In genomic region chr11:117876049-117876340, GRCh38 we compare ENCODE assay signal across 10 cellular contexts. TPM values are rescaled to one million over a fixed set of nuclear protein-coding genes. Genes with fewer than 3 reads are reported as not detected.
DNase-seq lines count a peak whose midpoint lies in the region; ATAC-seq and FAIRE-seq lines count a peak whose summit lies in the region.
"Had no signal": no experiment of that assay in that cellular context is flagged by ENCODE, and none has a peak within 500 bp of the region (broad histone marks: within the 10 kb centered on the region; RNA-seq: fewer than 3 reads in every experiment).

No MANE protein-coding gene starts in this region.

- H3K27ac Mint-ChIP-seq in activated CD8-positive, alpha-beta T cell treated with anti-CD3 and anti-CD28 coated beads, Interleukin-2, amount 10 ng/mL, durations not matched to agents 7 days and 5 days = peak overlapping the region; percentile 28

- no peak for FAIRE-seq in small intestine (lab: Jason Lieb, UNC)
- FAIRE-seq: K562, TTC549 had no signal

- H3K4me3 ChIP-seq in iPS-18a (ENCODE audit: low read length) = peak overlapping the region; percentile 82
- H3K4me3 ChIP-seq in small intestine (ENCODE audit: low read depth in 1 of 2, low read length in 2 of 2) = peak overlapping the region; percentile 32 to 33
- H3K4me3 ChIP-seq: K562 had no signal

- peaks cover 50% of the 10 kb centered on the region for H3K4me1 Mint-ChIP-seq in activated CD8-positive, alpha-beta T cell treated with anti-CD3 and anti-CD28 coated beads, Interleukin-2, amount 10 ng/mL, durations not matched to agents 7 days and 5 days (ENCODE audit: low read depth)

- CTCF ChIA-PET in activated CD8-positive, alpha-beta T cell treated with anti-CD3 and anti-CD28 coated beads, Interleukin-2, amount 10 ng/mL, durations not matched to agents 7 days and 5 days (lab: Charles Lee) = interaction anchor here (0.9 to 1.0 kb wide), 2 partner anchors 70 to 178 kb away, joined by 3 read pairs; no protein-coding TSS in a partner anchor

- peak overlapping the region; percentile 71 for H3K9ac ChIP-seq in iPS-18a (ENCODE audit: low read length)

- no peak for ATAC-seq in activated CD8-positive, alpha-beta T cell treated with anti-CD3 and anti-CD28 coated beads, Interleukin-2, amount 10 ng/mL, durations not matched to agents 7 days and 5 days
- no peak for ATAC-seq in GM18873 (IDR thresholded peaks at IDR 0.05; ENCODE audit: low FRiP score, unreplicated experiment)
- ATAC-seq: K562 had no signal

- H3K4me1 ChIP-seq in iPS-18a (ENCODE audit: control insufficient read depth, low read depth, low read length) = peaks cover 13% of the 10 kb centered on the region
- H3K4me1 ChIP-seq in small intestine (ENCODE audit: control insufficient read depth in 2 of 2, insufficient read depth in 1 of 2, low read depth in 1 of 2, low read length in 1 of 2) = no peaks in the 10 kb centered on the region

- H3K27me3 Mint-ChIP-seq in activated CD8-positive, alpha-beta T cell treated with anti-CD3 and anti-CD28 coated beads, Interleukin-2, amount 10 ng/mL, durations not matched to agents 7 days and 5 days (ENCODE audit: low read depth) = peaks cover 57% of the 10 kb centered on the region

- H3K4me3 Mint-ChIP-seq in activated CD8-positive, alpha-beta T cell treated with anti-CD3 and anti-CD28 coated beads, Interleukin-2, amount 10 ng/mL, durations not matched to agents 7 days and 5 days = peak overlapping the region; percentile 75

- H3K27me3 ChIP-seq in iPS-18a (ENCODE audit: control insufficient read depth, insufficient read depth, low read length) = peaks cover 45% of the 10 kb centered on the region
- H3K27me3 ChIP-seq in small intestine (ENCODE audit: control insufficient read depth in 2 of 2, insufficient read depth in 2 of 2, low read length in 2 of 2) = peaks cover 0 to 5% of the 10 kb centered on the region in 2 donors

- H3K9me3 ChIP-seq in iPS-18a (ENCODE audit: control insufficient read depth, low read depth, low read length) (no peaks in the 10 kb centered on the region), small intestine (ENCODE audit: control insufficient read depth, low read depth) (no peaks in the 10 kb centered on the region)

- 1 to 6% (median 4%) methylated on average over 10 of the region's 10 CpGs for WGBS in small intestine, 3 donors

- H3K9me3 Mint-ChIP-seq in activated CD8-positive, alpha-beta T cell treated with anti-CD3 and anti-CD28 coated beads, Interleukin-2, amount 10 ng/mL, durations not matched to agents 7 days and 5 days (ENCODE audit: insufficient read depth) = no peaks in the 10 kb centered on the region

- POLR2A ChIA-PET in activated CD8-positive, alpha-beta T cell treated with anti-CD3 and anti-CD28 coated beads, Interleukin-2, amount 10 ng/mL, durations not matched to agents 7 days and 5 days (lab: Charles Lee) = interaction anchor here (0.9 kb wide), 1 partner anchor 53 kb away, joined by 3 read pairs; no protein-coding TSS in a partner anchor

- H3K36me3 ChIP-seq in iPS-18a (ENCODE audit: control insufficient read depth, low read depth, low read length) = no peaks in the 10 kb centered on the region
- no peaks in the 10 kb centered on the region for H3K36me3 ChIP-seq in small intestine (ENCODE audit: control insufficient read depth in 2 of 2, insufficient read depth in 2 of 2, low read length in 2 of 2)

- peaks cover 3% of the 10 kb centered on the region for H3K36me3 Mint-ChIP-seq in activated CD8-positive, alpha-beta T cell treated with anti-CD3 and anti-CD28 coated beads, Interleukin-2, amount 10 ng/mL, durations not matched to agents 7 days and 5 days (ENCODE audit: low read depth)

- H3K27ac ChIP-seq in iPS-18a (ENCODE audit: low read length) (no peak overlapping the region), small intestine (ENCODE audit: low read depth in 1 of 2, low read length in 1 of 2) (peak overlapping the region in 1 of 2 donors; percentile 34)

- peak; percentile 74 for DNase-seq in NCI-H1092 treated with DMSO at 0.1 percent for 48 hours (lab: John Stamatoyannopoulos, UW)
- no peak for DNase-seq in NCI-H1092 (lab: John Stamatoyannopoulos, UW)
- DNase-seq in activated CD8-positive, alpha-beta T cell treated with anti-CD3 and anti-CD28 coated beads, Interleukin-2, amount 10 ng/mL, durations not matched to agents 7 days and 5 days = no peak
- DNase-seq in small intestine = no peak
- no peak for DNase-seq in NCI-H345 treated with DMSO at 0.1 percent for 48 hours (lab: John Stamatoyannopoulos, UW; ENCODE audit: unreplicated experiment)
- DNase-seq in A172 (ENCODE audit: low spot score) = no peak

RNA-seq across cellular contexts. Expression of gene FXYD6, which starts 0.5 kb away (rescaled TPM):
- under 1 TPM in 1 of 2 experiments, not detected in 1; 0.24 TPM for total RNA-seq in activated CD8-positive, alpha-beta T cell treated with anti-CD3 and anti-CD28 coated beads, Interleukin-2, amount 10 ng/mL, durations not matched to agents 7 days and 5 days
- polyA plus RNA-seq in small intestine = 10 to 100 TPM in 2 of 3 donors, under 1 TPM in 1; 0.67 to 58.4 (median 10.3) TPM
- total RNA-seq in A172 (2014; rRNA removed; shearing (Covaris generic)) = 2.1 and 2.9 TPM in 2 replicates

RNA-seq across cellular contexts. Expression of gene FXYD2, which starts 51.5 kb away (rescaled TPM):
- 10 to 100 TPM; 22.5 to 24.3 TPM for total RNA-seq in activated CD8-positive, alpha-beta T cell treated with anti-CD3 and anti-CD28 coated beads, Interleukin-2, amount 10 ng/mL, durations not matched to agents 7 days and 5 days
- polyA plus RNA-seq in small intestine = 1 to 10 TPM in 2 of 3 donors, not detected in 1; 2.2 to 3.2 TPM
- not detected in 2 replicates for total RNA-seq in A172 (2014; rRNA removed; shearing (Covaris generic))
- total RNA-seq: K562 had no signal
- polyA plus RNA-seq: K562 had no signal

RNA-seq across cellular contexts. Expression of gene TMPRSS13, which starts 53.2 kb away (rescaled TPM):
- 1 to 10 TPM; 1.8 to 2.5 TPM for total RNA-seq in activated CD8-positive, alpha-beta T cell treated with anti-CD3 and anti-CD28 coated beads, Interleukin-2, amount 10 ng/mL, durations not matched to agents 7 days and 5 days
- under 1 TPM in 1 of 3 donors, not detected in 2; 0.18 TPM for polyA plus RNA-seq in small intestine
- not detected in 2 replicates for total RNA-seq in A172 (2014; rRNA removed; shearing (Covaris generic))

Comparison
In these comparisons a context has a peak if more than half of its experiments do, and no peak if none do; other contexts are left out.
1. RNA of gene FXYD2, which starts 51.5 kb away (total RNA-seq): 22.5 to 24.3 TPM in activated CD8-positive, alpha-beta T cell treated with anti-CD3 and anti-CD28 coated beads, Interleukin-2, amount 10 ng/mL, durations not matched to agents 7 days and 5 days; not detected in A172; every median in the first group is over 10 times any median in the second.